ENCODE assay signal across 8 cellular contexts in genomic region chr1:206739411-206740076, GRCh38.
A peak's percentile ranks its signal among the peaks of the same experiment; 100 is the strongest.
DNase-seq lines count a peak whose midpoint lies in the region; ATAC-seq and FAIRE-seq lines count a peak whose summit lies in the region.

No MANE protein-coding gene starts in this region.

- peak overlapping the region; percentile 90 for H3K27ac Mint-ChIP-seq in activated naive CD8-positive, alpha-beta T cell

- H3K4me1 Mint-ChIP-seq in activated naive CD8-positive, alpha-beta T cell (ENCODE audit: low read depth): peaks cover 85% of the 10 kb centered on the region

- no peak for FAIRE-seq in HTR-8/SVneo (lab: Jason Lieb, UNC)

- peak overlapping the region; percentile 65 for H3K4me3 Mint-ChIP-seq in activated naive CD8-positive, alpha-beta T cell

- H3K27me3 Mint-ChIP-seq in activated naive CD8-positive, alpha-beta T cell: no peaks in the 10 kb centered on the region

- H3K36me3 Mint-ChIP-seq in activated naive CD8-positive, alpha-beta T cell: peaks cover 2% of the 10 kb centered on the region

- H3K9me3 Mint-ChIP-seq in activated naive CD8-positive, alpha-beta T cell (ENCODE audit: low read depth): no peaks in the 10 kb centered on the region

- DNase-seq in HTR-8/SVneo (ENCODE audit: insufficient read length, low spot score): peak; percentile 41
- no peak for DNase-seq in NCI-H2227 (lab: John Stamatoyannopoulos, UW; ENCODE audit: unreplicated experiment)
- DNase-seq in NCI-H446 (lab: John Stamatoyannopoulos, UW): no peak
- DNase-seq in AG20443 (ENCODE audit: low spot score): no peak
- DNase-seq in putamen (ENCODE audit: low spot score): no peak

- ATAC-seq in GM18517 (IDR thresholded peaks at IDR 0.05; ENCODE audit: unreplicated experiment) (peak; percentile 87), GM21528 (IDR thresholded peaks at IDR 0.05; ENCODE audit: low FRiP score, unreplicated experiment) (peak; percentile 80)
